8 cellular contexts compared by ENCODE assay signal in the genomic region with DNA sequence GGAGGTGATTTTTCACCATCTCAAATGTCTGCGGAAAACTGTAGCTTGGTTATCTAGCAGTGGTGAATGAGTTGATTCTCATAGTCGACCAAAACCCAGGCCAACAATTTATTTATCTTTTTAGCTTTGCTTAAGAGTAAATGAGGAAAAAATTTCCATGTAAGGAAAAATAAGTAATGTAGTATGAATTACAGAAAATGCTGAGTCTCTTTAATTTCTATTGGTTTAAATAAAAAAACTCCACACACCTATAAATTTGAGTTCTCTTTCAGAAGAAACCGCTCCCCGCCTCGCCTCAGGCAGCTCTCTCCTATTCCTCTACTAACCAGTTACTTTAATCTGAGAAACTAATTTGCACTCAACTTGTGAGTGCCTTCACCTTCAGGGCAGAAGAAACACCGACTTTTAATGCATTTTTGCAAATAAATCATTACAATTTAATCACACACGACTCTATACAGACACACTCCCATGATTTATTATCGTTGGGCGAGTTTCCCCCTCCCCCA. TPM values are rescaled to one million over a fixed set of nuclear protein-coding genes. Genes with fewer than 3 reads are reported as not detected.
DNase-seq lines count a peak whose midpoint lies in the region; TF ChIP-seq lines count a peak whose summit lies in the region.

No MANE protein-coding gene starts in this region.

- H3K36me3 Mint-ChIP-seq in CD4-positive, alpha-beta memory T cell: peaks cover 24 to 33% of the 10 kb centered on the region in 2 donors
- peaks cover 14 to 18% (median 14%) of the 10 kb centered on the region in 3 experiments for H3K36me3 Mint-ChIP-seq in H9 (ENCODE audit: insufficient read depth in 1 of 3, low read depth in 3 of 3)
- H3K36me3 Mint-ChIP-seq in activated CD4-positive, alpha-beta memory T cell treated with anti-CD3 and anti-CD28 coated beads, Interleukin-2, amount 10 ng/mL, durations not matched to agents 7 days and 5 days (ENCODE audit: low read depth): peaks cover 31% of the 10 kb centered on the region

- H3K23ac ChIP-seq in H9 (ENCODE audit: insufficient read length, low read depth, low read length): no peak overlapping the region

- TF ChIP-seq CTCF in H9 (conservative IDR thresholded peaks at IDR 0.05): no peak

- H3K4me3 ChIP-seq in CD4-positive, alpha-beta memory T cell (ENCODE audit: low read length in 2 of 2): peak overlapping the region; percentile 59 to 82
- H3K4me3 ChIP-seq in iPS-18a (ENCODE audit: low read length) (peak overlapping the region; percentile 87), thymus (ENCODE audit: low read length) (peak overlapping the region; percentile 73)

- no peak overlapping the region for H4K8ac ChIP-seq in H9 (replicated peaks; ENCODE audit: insufficient read length, low read depth, low read length)

- peak overlapping the region; percentile 77 for H3K4me2 ChIP-seq in H9 (ENCODE audit: insufficient read depth, insufficient read length, low read length)

- H3K27me3 Mint-ChIP-seq in CD4-positive, alpha-beta memory T cell: peaks cover 34 to 35% of the 10 kb centered on the region in 2 donors
- peaks cover 56% of the 10 kb centered on the region for H3K27me3 Mint-ChIP-seq in H9 (ENCODE audit: low read depth)
- H3K27me3 Mint-ChIP-seq in activated CD4-positive, alpha-beta memory T cell treated with anti-CD3 and anti-CD28 coated beads, Interleukin-2, amount 10 ng/mL, durations not matched to agents 7 days and 5 days: peaks cover 42% of the 10 kb centered on the region

- peak overlapping the region; percentile 96 for H2AFZ ChIP-seq in H9 (ENCODE audit: low read length)

- no peak overlapping the region for H4K5ac ChIP-seq in H9 (ENCODE audit: insufficient read length, low read depth, low read length)

- no CpG with 5 or more reads among the region's 9 CpGs for whole genome bisulfite sequencing in H9 (ENCODE audit: extremely low coverage, insufficient read length, low lambda C conversion rate)
- 8% methylated on average over 9 of the region's 9 CpGs for WGBS in thymus

- peak overlapping the region; percentile 74 to 98 (median 90) for H3K27ac Mint-ChIP-seq in CD4-positive, alpha-beta memory T cell
- H3K27ac Mint-ChIP-seq in H9: peak overlapping the region in 2 of 3 experiments; percentile 96 to 97; a peak in 3 of 7 replicates
- H3K27ac Mint-ChIP-seq in activated CD4-positive, alpha-beta memory T cell treated with anti-CD3 and anti-CD28 coated beads, Interleukin-2, amount 10 ng/mL, durations not matched to agents 7 days and 5 days: peak overlapping the region; percentile 59

- no peak for DNase-seq in CD4-positive, alpha-beta memory T cell
- no peak for DNase-seq in H9
- DNase-seq in activated CD4-positive, alpha-beta memory T cell treated with anti-CD3 and anti-CD28 coated beads, Interleukin-2, amount 10 ng/mL, durations not matched to agents 7 days and 5 days: no peak
- no peak for DNase-seq in central memory CD4-positive, alpha-beta T cell
- DNase-seq in hippocampal formation (lab: John Stamatoyannopoulos, UW): no peak
- no peak for DNase-seq in dedifferentiated amniotic fluid mesenchymal stem cell (ENCODE audit: extremely low spot score)

- no peak overlapping the region for H3K18ac ChIP-seq in H9 (ENCODE audit: insufficient read length, low read depth, low read length)

- H2BK5ac ChIP-seq in H9 (ENCODE audit: insufficient read length, low read length): no peak overlapping the region

- intact Hi-C loops in CD4-positive, alpha-beta memory T cell (cut with micrococcal nuclease): loop anchor here (5.0 to 10.0 kb wide), 3 partner anchors 693 to 1625 kb away; a partner anchor contains a TSS

- no peak overlapping the region for H3K56ac ChIP-seq in H9 (ENCODE audit: insufficient read length, low read depth, low read length)

- peaks cover 42% of the 10 kb centered on the region for H3K27me3 ChIP-seq in CD4-positive, alpha-beta memory T cell (ENCODE audit: insufficient read depth, low read length)
- H3K27me3 ChIP-seq in H9 (ENCODE audit: insufficient read depth, low read length) (peaks cover 23% of the 10 kb centered on the region), iPS-18a (ENCODE audit: control insufficient read depth, insufficient read depth, low read length) (peaks cover 54% of the 10 kb centered on the region), thymus (ENCODE audit: control insufficient read depth, insufficient read depth) (peaks cover 30% of the 10 kb centered on the region)

- no peak overlapping the region for H2BK20ac ChIP-seq in H9 (ENCODE audit: low read depth, low read length, poor library complexity, severe bottlenecking)

- H3K4me1 Mint-ChIP-seq in CD4-positive, alpha-beta memory T cell: peaks cover 44 to 78% (median 50%) of the 10 kb centered on the region in 4 donors
- peaks cover 28 to 38% of the 10 kb centered on the region in 2 experiments for H3K4me1 Mint-ChIP-seq in H9
- peaks cover 65% of the 10 kb centered on the region for H3K4me1 Mint-ChIP-seq in activated CD4-positive, alpha-beta memory T cell treated with anti-CD3 and anti-CD28 coated beads, Interleukin-2, amount 10 ng/mL, durations not matched to agents 7 days and 5 days

- H3K36me3 ChIP-seq in CD4-positive, alpha-beta memory T cell (ENCODE audit: insufficient read depth, low read length): no peaks in the 10 kb centered on the region
- H3K36me3 ChIP-seq in iPS-18a (ENCODE audit: control insufficient read depth, low read depth, low read length) (no peaks in the 10 kb centered on the region), thymus (ENCODE audit: control insufficient read depth, insufficient read depth) (no peaks in the 10 kb centered on the region)

- no peak overlapping the region for H4K91ac ChIP-seq in H9 (ENCODE audit: insufficient read length, low read depth, low read length)

- H3T11ph ChIP-seq in H9 (ENCODE audit: low read length): no peak overlapping the region

- CTCF ChIA-PET in CD4-positive, alpha-beta memory T cell (lab: Charles Lee; ENCODE audit: partially characterized antibody): interaction anchor here (1.2 to 1.6 kb wide), 4 partner anchors 9 to 535 kb away, joined by 3 to 4 read pairs (median 4); a partner anchor contains a TSS
- CTCF ChIA-PET in activated CD4-positive, alpha-beta memory T cell treated with anti-CD3 and anti-CD28 coated beads, Interleukin-2, amount 10 ng/mL, durations not matched to agents 7 days and 5 days (lab: Charles Lee): interaction anchor here (0.6 to 1.4 kb wide), 6 partner anchors 11 to 550 kb away, joined by 3 to 4 read pairs (median 3); a partner anchor contains a TSS

- H3K9me3 ChIP-seq in CD4-positive, alpha-beta memory T cell (ENCODE audit: control insufficient read depth in 1 of 2, low read length in 2 of 2): no peaks in the 10 kb centered on the region
- H3K9me3 ChIP-seq in H9 (ENCODE audit: control insufficient read depth, low read depth, low read length) (no peaks in the 10 kb centered on the region), iPS-18a (ENCODE audit: control insufficient read depth, low read depth, low read length) (no peaks in the 10 kb centered on the region), thymus (ENCODE audit: control insufficient read depth) (no peaks in the 10 kb centered on the region)

- H3K4me3 Mint-ChIP-seq in CD4-positive, alpha-beta memory T cell: peak overlapping the region; percentile 84 to 100 (median 96)
- H3K4me3 Mint-ChIP-seq in H9: peak overlapping the region; percentile 80 to 91
- peak overlapping the region; percentile 85 for H3K4me3 Mint-ChIP-seq in activated CD4-positive, alpha-beta memory T cell treated with anti-CD3 and anti-CD28 coated beads, Interleukin-2, amount 10 ng/mL, durations not matched to agents 7 days and 5 days

- no peak overlapping the region for H3K14ac ChIP-seq in H9 (ENCODE audit: insufficient read depth, low read length)

- POLR2A ChIA-PET in CD4-positive, alpha-beta memory T cell (lab: Charles Lee; ENCODE audit: partially characterized antibody): interaction anchor here (0.6 to 2.1 kb wide), 6 partner anchors 8 to 535 kb away, joined by 3 to 19 read pairs (median 3); a partner anchor contains a TSS
- POLR2A ChIA-PET in activated CD4-positive, alpha-beta memory T cell treated with anti-CD3 and anti-CD28 coated beads, Interleukin-2, amount 10 ng/mL, durations not matched to agents 7 days and 5 days (lab: Charles Lee): interaction anchor here (0.8 to 3.3 kb wide), 12 partner anchors 10 to 686 kb away, joined by 3 to 27 read pairs (median 4); no protein-coding TSS in a partner anchor

- H2BK120ac ChIP-seq in H9 (ENCODE audit: low read depth, low read length, poor library complexity, severe bottlenecking): no peak overlapping the region

- no peaks in the 10 kb centered on the region for H3K79me1 ChIP-seq in H9 (ENCODE audit: insufficient read depth, low read depth, low read length, poor library complexity, severe bottlenecking)

- H3K4me1 ChIP-seq in CD4-positive, alpha-beta memory T cell (ENCODE audit: insufficient read depth, low read length): peaks cover 52% of the 10 kb centered on the region
- H3K4me1 ChIP-seq in H9 (ENCODE audit: insufficient read depth, low read length): no peaks in the 10 kb centered on the region
- H3K4me1 ChIP-seq in iPS-18a (ENCODE audit: control insufficient read depth, low read depth, low read length): peaks cover 15% of the 10 kb centered on the region
- peaks cover 7% of the 10 kb centered on the region for H3K4me1 ChIP-seq in thymus (ENCODE audit: control insufficient read depth, insufficient read depth, low read length)

- H4K20me1 ChIP-seq in H9 (ENCODE audit: control insufficient read depth, insufficient read depth, insufficient read length): no peaks in the 10 kb centered on the region

- H2BK15ac ChIP-seq in H9 (ENCODE audit: low read depth, low read length): no peak overlapping the region

- H3K23me2 ChIP-seq in H9 (ENCODE audit: insufficient read length, low read depth, low read length, poor library complexity, severe bottlenecking): peaks cover 32% of the 10 kb centered on the region

- H3K9me3 Mint-ChIP-seq in CD4-positive, alpha-beta memory T cell: peaks cover 0 to 27% (median 19%) of the 10 kb centered on the region in 8 donors
- peaks cover 10 to 11% of the 10 kb centered on the region in 2 experiments for H3K9me3 Mint-ChIP-seq in H9
- peaks cover 13% of the 10 kb centered on the region for H3K9me3 Mint-ChIP-seq in activated CD4-positive, alpha-beta memory T cell treated with anti-CD3 and anti-CD28 coated beads, Interleukin-2, amount 10 ng/mL, durations not matched to agents 7 days and 5 days

- H3K4ac ChIP-seq in H9 (ENCODE audit: low read depth, low read length): no peak overlapping the region

- peak overlapping the region; percentile 51 for H3K27ac ChIP-seq in CD4-positive, alpha-beta memory T cell (ENCODE audit: low read depth, low read length)
- H3K27ac ChIP-seq in H9 (ENCODE audit: insufficient read length, low read depth, low read length): no peak overlapping the region
- H3K27ac ChIP-seq in iPS-18a (ENCODE audit: low read length): no peak overlapping the region
- no peak overlapping the region for H3K27ac ChIP-seq in thymus (ENCODE audit: low read depth)

- H3K9ac ChIP-seq in H9 (ENCODE audit: extremely low read depth, insufficient read length, low read length) (no peak overlapping the region), iPS-18a (ENCODE audit: low read length) (peak overlapping the region; percentile 61)

- no peak overlapping the region for H2AK5ac ChIP-seq in H9 (ENCODE audit: insufficient read length, low read length)

- H2BK12ac ChIP-seq in H9 (ENCODE audit: insufficient read length, low read depth, low read length): no peak overlapping the region

- H3K79me2 ChIP-seq in H9 (ENCODE audit: insufficient read depth, low read length): no peaks in the 10 kb centered on the region; the same call in 1 of the 2 replicates

RNA-seq across cellular contexts. Expression of a gene that starts 0.5 kb away (rescaled TPM):
- total RNA-seq in CD4-positive, alpha-beta memory T cell: 10 to 100 TPM; 34.1 to 35.7 TPM
- 10 to 100 TPM; 23.4 to 33.2 TPM for polyA plus RNA-seq in CD4-positive, alpha-beta memory T cell
- total RNA-seq in H9 (2021): 34.1 and 37.9 TPM in 2 replicates
- total RNA-seq in activated CD4-positive, alpha-beta memory T cell treated with anti-CD3 and anti-CD28 coated beads, Interleukin-2, amount 10 ng/mL, durations not matched to agents 7 days and 5 days: 10 to 100 TPM; 37.4 to 38.8 TPM
- polyA plus RNA-seq in thymus: 19.4 TPM

RNA-seq across cellular contexts. Expression of a gene that starts 3.1 kb away (rescaled TPM):
- not detected for total RNA-seq in CD4-positive, alpha-beta memory T cell
- not detected for polyA plus RNA-seq in CD4-positive, alpha-beta memory T cell
- total RNA-seq in H9 (2021): not detected in 2 replicates
- total RNA-seq in activated CD4-positive, alpha-beta memory T cell treated with anti-CD3 and anti-CD28 coated beads, Interleukin-2, amount 10 ng/mL, durations not matched to agents 7 days and 5 days: not detected
- polyA plus RNA-seq in thymus: 0.57 TPM
